ENCODE assay signal across 11 cellular contexts in genomic region chr11:20000393-20001134, GRCh38.
A peak's percentile ranks its signal among the peaks of the same experiment; 100 is the strongest.
DNase-seq lines count a peak whose midpoint lies in the region; ATAC-seq and TF ChIP-seq lines count a peak whose summit lies in the region.
"Had no signal": no experiment of that assay in that cellular context is flagged by ENCODE, and none has a peak within 500 bp of the region (broad histone marks: within the 10 kb centered on the region; RNA-seq: fewer than 3 reads in every experiment).

No MANE protein-coding gene starts in this region.

- WGBS in spleen, 5 donors, result 53 to 78% (median 66%) methylated on average over 13 of the region's 13 CpGs

- no peak for TF ChIP-seq POLR2A in spleen (IDR thresholded peaks at IDR 0.05)

- intact Hi-C loops in dorsolateral prefrontal cortex (cut with DNase I), result no loop called here
- intact Hi-C loops in lower lobe of right lung (cut with DNase I), result no loop called here
- intact Hi-C loops in spleen (cut with DNase I; ENCODE audit: low total_unique reads), result no loop called here

- H3K27ac ChIP-seq in dorsolateral prefrontal cortex (peak overlapping the region in 42 of 59 donors; percentile 0 to 77 (median 44)), lower lobe of right lung (peak overlapping the region; percentile 32), spleen (no peak overlapping the region)

- H3K4me3 ChIP-seq in dorsolateral prefrontal cortex, result peak overlapping the region in 1 of 59 donors; percentile 1
- H3K4me3 ChIP-seq in lower lobe of right lung, result no peak overlapping the region
- no peak overlapping the region for H3K4me3 ChIP-seq in spleen
- H3K4me3 ChIP-seq: breast epithelium, thoracic aorta had no signal

- H3K27me3 ChIP-seq in dorsolateral prefrontal cortex (no peaks in the 10 kb centered on the region), lower lobe of right lung (ENCODE audit: low read depth) (no peaks in the 10 kb centered on the region), spleen (replicated peaks in 1 of 7) (no peaks in the 10 kb centered on the region)
- H3K27me3 ChIP-seq: breast epithelium had no signal

- no peaks in the 10 kb centered on the region for H3K9me3 ChIP-seq in lower lobe of right lung
- H3K9me3 ChIP-seq in spleen, result no peaks in the 10 kb centered on the region
- H3K9me3 ChIP-seq: breast epithelium, thoracic aorta had no signal

- DNase-seq in C1 segment of cervical spinal cord (lab: John Stamatoyannopoulos, UW) (peak in 11 of 14 donors; percentile 25 to 81 (median 44)), NCI-H2081 treated with DMSO at 0.1 percent for 48 hours (lab: John Stamatoyannopoulos, UW) (peak; percentile 77), dorsolateral prefrontal cortex (peak in 8 of 10 donors; percentile 31 to 57 (median 42)), lower lobe of right lung (peak; percentile 51), spleen (no peak), HK-2 (ENCODE audit: unreplicated experiment) (no peak)
- DNase-seq in activated CD4-positive, alpha-beta T cell treated with anti-CD3 and anti-CD28 coated beads for 1 hour, result no peak
- DNase-seq: stimulated activated CD4-positive, alpha-beta T cell treated with anti-CD3 and anti-CD28 coated beads, Interleukin-12 subunit alpha, Interleukin-12 subunit beta, amount 100 ng/mL, for 4 hours had no signal

- TF ChIP-seq CTCF in dorsolateral prefrontal cortex (IDR thresholded peaks at IDR 0.05 in 54 of 56, conservative IDR thresholded peaks at IDR 0.05 in 2 of 56; ENCODE audit: low read depth in 1 of 56, partially characterized antibody in 56 of 56) (no peak), lower lobe of right lung (IDR thresholded peaks at IDR 0.05) (no peak), spleen (IDR thresholded peaks at IDR 0.05 in 8 of 11, conservative IDR thresholded peaks at IDR 0.05 in 3 of 11) (no peak)

- H3K36me3 ChIP-seq in lower lobe of right lung, result no peaks in the 10 kb centered on the region
- H3K36me3 ChIP-seq in spleen, result no peaks in the 10 kb centered on the region
- H3K36me3 ChIP-seq: breast epithelium had no signal

- H3K4me1 ChIP-seq in lower lobe of right lung (peaks cover 11% of the 10 kb centered on the region), spleen (peaks cover 0 to 16% (median 10%) of the 10 kb centered on the region in 6 donors)
- H3K4me1 ChIP-seq: breast epithelium had no signal

- ATAC-seq in lower lobe of right lung (peak; percentile 77 to 78), HG03196 (IDR thresholded peaks at IDR 0.05; ENCODE audit: unreplicated experiment) (no peak)

Comparison
In these comparisons a context has a peak if more than half of its experiments do, and no peak if none do; other contexts are left out.
1. DNase-seq: peak in C1 segment of cervical spinal cord (11 of 14), NCI-H2081 treated with DMSO at 0.1 percent for 48 hours (single experiment), dorsolateral prefrontal cortex (8 of 10) and lower lobe of right lung (single experiment); none in spleen (single experiment), activated CD4-positive, alpha-beta T cell treated with anti-CD3 and anti-CD28 coated beads for 1 hour (single experiment) and HK-2 (single experiment).
2. H3K27ac ChIP-seq: peak in dorsolateral prefrontal cortex (42 of 59) and lower lobe of right lung (single experiment); none in spleen (0 of 8).